14 cellular contexts compared by ENCODE assay signal in genomic region chr3:9190276-9190675, GRCh38. TPM values are rescaled to one million over a fixed set of nuclear protein-coding genes. Genes with fewer than 3 reads are reported as not detected.
A peak's percentile ranks its signal among the peaks of the same experiment; 100 is the strongest.
DNase-seq lines count a peak whose midpoint lies in the region; ATAC-seq lines count a peak whose summit lies in the region.
"Had no signal": no experiment of that assay in that cellular context is flagged by ENCODE, and none has a peak within 500 bp of the region (broad histone marks: within the 10 kb centered on the region; RNA-seq: fewer than 3 reads in every experiment).

No MANE protein-coding gene starts in this region.

- in situ Hi-C loops in G401 (cut with HindIII; ENCODE audit: low sequenced_read_pairs), result no loop called here

- DNase-seq in G401 (ENCODE audit: low spot score) (peak; percentile 92), cerebellar nuclear complex (lab: John Stamatoyannopoulos, UW) (peak; percentile 39 to 49), midbrain (lab: John Stamatoyannopoulos, UW) (peak; percentile 13), GM03348 (ENCODE audit: low spot score) (no peak)
- DNase-seq: Caco-2; CD4-positive, CD25-positive, alpha-beta regulatory T cell; CD8-positive, alpha-beta T cell; DMS153; DND-41; GDM1; GOT3; HFFc6 had no signal

- ATAC-seq in HG03095 (IDR thresholded peaks at IDR 0.05; ENCODE audit: unreplicated experiment), result no peak
- no peak for ATAC-seq in HG03354 (IDR thresholded peaks at IDR 0.05; ENCODE audit: poor library complexity, severe bottlenecking, unreplicated experiment)
- ATAC-seq: CD8-positive, alpha-beta T cell had no signal

RNA-seq across cellular contexts. Expression of gene SRGAP3, which starts 59.2 kb away (rescaled TPM):
- total RNA-seq in G401 (2014; rRNA removed; shearing (Covaris generic)), result 0.18 and 0.37 TPM in 2 replicates
